In the genomic region with DNA sequence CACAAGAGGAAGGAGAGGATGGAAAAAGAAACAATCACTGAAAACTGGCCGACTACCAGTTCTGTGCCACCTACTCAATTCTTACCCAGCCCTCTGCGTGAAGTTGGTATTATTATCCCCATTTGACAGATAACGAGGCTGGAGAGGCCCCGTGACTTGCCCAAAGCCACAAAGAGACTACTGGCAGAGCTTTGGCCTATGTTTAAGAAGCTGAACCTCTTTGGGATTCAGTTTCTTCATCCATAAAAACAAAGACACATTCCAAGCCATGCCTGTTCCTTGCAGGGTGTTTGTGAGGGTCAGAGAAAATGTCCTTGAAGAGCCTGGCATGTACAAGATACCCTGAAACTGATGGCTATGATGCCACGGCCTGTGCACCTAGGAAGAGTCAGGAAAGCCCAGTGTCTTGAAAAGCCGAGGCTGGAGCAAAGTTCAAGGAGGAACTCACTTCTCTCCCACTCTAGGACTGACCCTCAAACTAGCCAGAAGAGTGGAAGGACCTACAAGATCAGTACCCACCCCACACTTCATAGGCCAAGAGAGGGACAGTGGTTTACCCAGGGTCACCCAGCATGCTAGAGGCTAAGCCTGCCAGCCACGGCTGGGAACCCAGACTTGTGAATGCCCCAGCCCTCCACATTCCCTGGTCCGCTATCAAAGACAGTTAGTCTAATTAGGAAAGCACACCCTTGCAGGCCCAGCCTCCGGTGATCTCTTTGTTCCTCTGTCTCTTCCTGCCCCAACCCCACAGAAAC, we compare ENCODE assay signal across 1 cellular context.
TF ChIP-seq lines count a peak whose summit lies in the region.

No MANE protein-coding gene starts in this region.

TF ChIP-seq in WTC11, 78 proteins besides CTCF, POLR2A, EP300 and RAD21:
- no peak for TF ChIP-seq MXD4 (CRISPR knock-in tag; IDR thresholded peaks at IDR 0.05; ENCODE audit: borderline replicate concordance)
- TF ChIP-seq, protein P1, sequence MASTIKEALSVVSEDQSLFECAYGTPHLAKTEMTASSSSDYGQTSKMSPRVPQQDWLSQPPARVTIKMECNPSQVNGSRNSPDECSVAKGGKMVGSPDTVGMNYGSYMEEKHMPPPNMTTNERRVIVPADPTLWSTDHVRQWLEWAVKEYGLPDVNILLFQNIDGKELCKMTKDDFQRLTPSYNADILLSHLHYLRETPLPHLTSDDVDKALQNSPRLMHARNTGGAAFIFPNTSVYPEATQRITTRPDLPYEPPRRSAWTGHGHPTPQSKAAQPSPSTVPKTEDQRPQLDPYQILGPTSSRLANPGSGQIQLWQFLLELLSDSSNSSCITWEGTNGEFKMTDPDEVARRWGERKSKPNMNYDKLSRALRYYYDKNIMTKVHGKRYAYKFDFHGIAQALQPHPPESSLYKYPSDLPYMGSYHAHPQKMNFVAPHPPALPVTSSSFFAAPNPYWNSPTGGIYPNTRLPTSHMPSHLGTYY (CRISPR knock-in tag; IDR thresholded peaks at IDR 0.05) = no peak
- TF ChIP-seq HMGA2 (CRISPR knock-in tag; IDR thresholded peaks at IDR 0.05) = no peak
- TF ChIP-seq JAZF1 (CRISPR knock-in tag; IDR thresholded peaks at IDR 0.05) = no peak
- TF ChIP-seq ETV6 (CRISPR knock-in tag; IDR thresholded peaks at IDR 0.05) = no peak
- TF ChIP-seq TP53 (CRISPR knock-in tag; IDR thresholded peaks at IDR 0.05) = no peak
- no peak for TF ChIP-seq GRHL2 (CRISPR knock-in tag; IDR thresholded peaks at IDR 0.05; ENCODE audit: insufficient replicate concordance, severe bottlenecking)
- TF ChIP-seq, protein P2, sequence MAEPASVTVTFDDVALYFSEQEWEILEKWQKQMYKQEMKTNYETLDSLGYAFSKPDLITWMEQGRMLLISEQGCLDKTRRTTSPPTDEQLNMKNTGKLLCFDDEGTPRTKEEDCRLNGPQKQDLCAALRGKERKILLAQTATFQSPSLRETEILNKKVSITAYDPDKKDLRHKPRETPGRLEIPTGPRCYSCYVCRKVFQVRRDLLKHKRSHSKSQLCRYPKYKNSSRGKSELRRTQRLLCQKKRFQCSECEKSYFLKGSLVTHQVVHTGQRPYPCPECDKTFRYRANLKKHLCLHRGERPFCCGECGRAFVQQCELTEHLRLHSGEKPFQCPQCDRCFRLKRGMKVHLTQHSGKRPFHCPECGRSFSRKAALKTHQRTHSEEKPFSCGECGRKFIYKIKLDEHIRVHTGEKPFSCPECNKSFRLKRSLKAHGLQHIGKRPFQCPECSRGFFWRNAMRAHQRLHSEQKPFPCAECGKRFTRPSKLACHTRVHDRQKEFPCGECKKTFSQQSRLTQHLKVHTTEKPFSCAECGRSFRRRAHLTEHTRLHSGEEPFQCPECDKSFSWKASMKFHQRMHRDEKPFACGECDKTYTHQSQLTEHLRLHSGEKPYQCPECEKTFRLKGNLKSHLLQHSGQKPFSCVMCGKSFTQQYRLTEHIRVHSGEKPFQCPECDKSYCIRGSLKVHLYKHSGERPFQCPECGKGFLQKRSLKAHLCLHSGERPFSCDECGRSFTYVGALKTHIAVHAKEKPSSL (CRISPR knock-in tag; conservative IDR thresholded peaks at IDR 0.05) = no peak
- no peak for TF ChIP-seq ELF4 (CRISPR knock-in tag; IDR thresholded peaks at IDR 0.05; ENCODE audit: low read depth)
- TF ChIP-seq PRRX2 (CRISPR knock-in tag; IDR thresholded peaks at IDR 0.05) = no peak
- TF ChIP-seq FOXK1 (CRISPR knock-in tag; IDR thresholded peaks at IDR 0.05) = no peak
- TF ChIP-seq, protein P3, sequence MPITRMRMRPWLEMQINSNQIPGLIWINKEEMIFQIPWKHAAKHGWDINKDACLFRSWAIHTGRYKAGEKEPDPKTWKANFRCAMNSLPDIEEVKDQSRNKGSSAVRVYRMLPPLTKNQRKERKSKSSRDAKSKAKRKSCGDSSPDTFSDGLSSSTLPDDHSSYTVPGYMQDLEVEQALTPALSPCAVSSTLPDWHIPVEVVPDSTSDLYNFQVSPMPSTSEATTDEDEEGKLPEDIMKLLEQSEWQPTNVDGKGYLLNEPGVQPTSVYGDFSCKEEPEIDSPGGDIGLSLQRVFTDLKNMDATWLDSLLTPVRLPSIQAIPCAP (CRISPR knock-in tag; IDR thresholded peaks at IDR 0.05) = no peak
- TF ChIP-seq, protein P4, sequence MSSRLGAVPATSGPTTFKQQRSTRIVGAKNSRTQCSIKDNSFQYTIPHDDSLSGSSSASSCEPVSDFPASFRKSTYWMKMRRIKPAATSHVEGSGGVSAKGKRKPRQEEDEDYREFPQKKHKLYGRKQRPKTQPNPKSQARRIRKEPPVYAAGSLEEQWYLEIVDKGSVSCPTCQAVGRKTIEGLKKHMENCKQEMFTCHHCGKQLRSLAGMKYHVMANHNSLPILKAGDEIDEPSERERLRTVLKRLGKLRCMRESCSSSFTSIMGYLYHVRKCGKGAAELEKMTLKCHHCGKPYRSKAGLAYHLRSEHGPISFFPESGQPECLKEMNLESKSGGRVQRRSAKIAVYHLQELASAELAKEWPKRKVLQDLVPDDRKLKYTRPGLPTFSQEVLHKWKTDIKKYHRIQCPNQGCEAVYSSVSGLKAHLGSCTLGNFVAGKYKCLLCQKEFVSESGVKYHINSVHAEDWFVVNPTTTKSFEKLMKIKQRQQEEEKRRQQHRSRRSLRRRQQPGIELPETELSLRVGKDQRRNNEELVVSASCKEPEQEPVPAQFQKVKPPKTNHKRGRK (CRISPR knock-in tag; IDR thresholded peaks at IDR 0.05; ENCODE audit: borderline replicate concordance) = no peak
- TF ChIP-seq TCF7 (CRISPR knock-in tag; IDR thresholded peaks at IDR 0.05; ENCODE audit: low read depth) = no peak
- TF ChIP-seq, protein P5, sequence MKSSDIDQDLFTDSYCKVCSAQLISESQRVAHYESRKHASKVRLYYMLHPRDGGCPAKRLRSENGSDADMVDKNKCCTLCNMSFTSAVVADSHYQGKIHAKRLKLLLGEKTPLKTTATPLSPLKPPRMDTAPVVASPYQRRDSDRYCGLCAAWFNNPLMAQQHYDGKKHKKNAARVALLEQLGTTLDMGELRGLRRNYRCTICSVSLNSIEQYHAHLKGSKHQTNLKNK (CRISPR knock-in tag; IDR thresholded peaks at IDR 0.05) = no peak
- TF ChIP-seq KAT7 (CRISPR knock-in tag; IDR thresholded peaks at IDR 0.05; ENCODE audit: borderline replicate concordance) = no peak
- TF ChIP-seq RORB (CRISPR knock-in tag; IDR thresholded peaks at IDR 0.05) = no peak
- no peak for TF ChIP-seq ZNF416 (CRISPR knock-in tag; IDR thresholded peaks at IDR 0.05)
- no peak for TF ChIP-seq ZNF121 (CRISPR knock-in tag; IDR thresholded peaks at IDR 0.05)
TF ChIP-seq in WTC11: peak in this region for 0.
